ENCODE assay signal across 22 cellular contexts in the genomic region with DNA sequence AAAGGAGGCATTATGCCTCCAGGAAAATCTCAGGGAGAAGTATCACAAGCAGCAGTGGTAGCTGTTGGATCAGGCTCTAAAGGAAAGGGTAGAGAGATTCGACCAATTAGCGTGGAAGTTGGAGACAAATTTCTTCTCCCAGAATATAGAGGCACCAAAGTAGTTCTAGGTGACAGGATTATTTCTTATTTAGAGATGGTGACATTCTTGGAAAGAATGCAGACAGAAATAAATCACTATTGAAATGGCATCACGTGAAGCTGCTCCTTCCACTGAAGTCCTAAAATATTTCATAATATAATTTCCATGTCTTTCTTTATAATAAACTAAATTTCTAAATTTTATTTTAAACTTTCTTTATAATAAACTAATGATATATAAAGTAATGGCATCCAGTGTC.
A peak's percentile ranks its signal among the peaks of the same experiment; 100 is the strongest.
DNase-seq lines count a peak whose midpoint lies in the region; ATAC-seq and TF ChIP-seq lines count a peak whose summit lies in the region.
"Had no signal": no experiment of that assay in that cellular context is flagged by ENCODE, and none has a peak within 500 bp of the region (broad histone marks: within the 10 kb centered on the region; RNA-seq: fewer than 3 reads in every experiment).

No MANE protein-coding gene starts in this region.

- no peaks in the 10 kb centered on the region for H3K9me3 Mint-ChIP-seq in osteocyte (ENCODE audit: unreplicated experiment)
- H3K9me3 Mint-ChIP-seq: activated naive CD4-positive, alpha-beta T cell treated with anti-CD3 and anti-CD28 coated beads, Interleukin-2, amount 10 ng/mL, durations not matched to agents 7 days and 5 days; dendritic cell treated with granulocyte-macrophage colony-stimulating factor and Interleukin-4, amounts not matched to agents 40 ng/mL and 50 ng/mL, for 4 days; immature natural killer cell; memory B cell; T-helper 1 cell treated with Interleukin-12 subunit alpha and Interleukin-12 subunit beta and Interleukin-4 antibody, amounts not matched to agents 30 μg/mL and 1 μg/mL, for 36 hours had no signal

- peak overlapping the region; percentile 27 for H3K27ac Mint-ChIP-seq in osteocyte (ENCODE audit: unreplicated experiment)
- H3K27ac Mint-ChIP-seq: activated naive CD4-positive, alpha-beta T cell treated with anti-CD3 and anti-CD28 coated beads, Interleukin-2, amount 10 ng/mL, durations not matched to agents 7 days and 5 days; immature natural killer cell; memory B cell; T-helper 1 cell treated with Interleukin-12 subunit alpha and Interleukin-12 subunit beta and Interleukin-4 antibody, amounts not matched to agents 30 μg/mL and 1 μg/mL, for 36 hours had no signal

- ATAC-seq in RWPE2 (ENCODE audit: low read depth) (no peak), GM18517 (IDR thresholded peaks at IDR 0.05; ENCODE audit: unreplicated experiment) (no peak), HG03097 (IDR thresholded peaks at IDR 0.05; ENCODE audit: low FRiP score, unreplicated experiment) (no peak)

- H3K36me3 ChIP-seq in RWPE2 (ENCODE audit: low read depth), result peaks cover 13% of the 10 kb centered on the region; the same call in 1 of the 2 replicates

- no peaks in the 10 kb centered on the region for H3K9me3 ChIP-seq in RWPE2 (ENCODE audit: severe bottlenecking)

- H3K27me3 ChIP-seq in RWPE2 (ENCODE audit: insufficient read depth, poor library complexity, severe bottlenecking), result no peaks in the 10 kb centered on the region

- no peaks in the 10 kb centered on the region for H3K27me3 Mint-ChIP-seq in osteocyte (ENCODE audit: unreplicated experiment)
- H3K27me3 Mint-ChIP-seq: activated naive CD4-positive, alpha-beta T cell treated with anti-CD3 and anti-CD28 coated beads, Interleukin-2, amount 10 ng/mL, durations not matched to agents 7 days and 5 days; dendritic cell treated with granulocyte-macrophage colony-stimulating factor and Interleukin-4, amounts not matched to agents 40 ng/mL and 50 ng/mL, for 4 days; memory B cell had no signal

- H3K36me3 Mint-ChIP-seq in osteocyte (ENCODE audit: unreplicated experiment), result peaks cover 17% of the 10 kb centered on the region
- H3K36me3 Mint-ChIP-seq: activated naive CD4-positive, alpha-beta T cell treated with anti-CD3 and anti-CD28 coated beads, Interleukin-2, amount 10 ng/mL, durations not matched to agents 7 days and 5 days had no signal

- H3K4me1 ChIP-seq in RWPE2 (ENCODE audit: insufficient read depth, poor library complexity, severe bottlenecking), result peaks cover 28% of the 10 kb centered on the region

- DNase-seq in RWPE2 (ENCODE audit: low spot score) (no peak), epithelial cell of prostate (ENCODE audit: low read depth, low spot score) (no peak), osteocyte (ENCODE audit: extremely low spot score, unreplicated experiment) (no peak), NCI-H526 (lab: John Stamatoyannopoulos, UW) (no peak), GOT3 (lab: John Stamatoyannopoulos, UW) (no peak)
- DNase-seq: activated CD4-positive, alpha-beta T cell treated with anti-CD3 and anti-CD28 coated beads, Interleukin-2, amount 50 U/mL, for 4 hours; activated naive CD4-positive, alpha-beta T cell treated with anti-CD3 and anti-CD28 coated beads, Interleukin-2, amount 10 ng/mL, durations not matched to agents 7 days and 5 days; AML-193; COR-L47; glutamatergic neuron; immature natural killer cell; NCI-H2081 treated with DMSO at 0.1 percent for 48 hours; NCI-H524 treated with DMSO at 0.1 percent for 48 hours; SIG-M5; stimulated activated naive CD4-positive, alpha-beta T cell had no signal

- H3K4me1 Mint-ChIP-seq in osteocyte (ENCODE audit: unreplicated experiment), result peaks cover 60% of the 10 kb centered on the region
- H3K4me1 Mint-ChIP-seq: activated naive CD4-positive, alpha-beta T cell treated with anti-CD3 and anti-CD28 coated beads, Interleukin-2, amount 10 ng/mL, durations not matched to agents 7 days and 5 days had no signal

- H3K27ac ChIP-seq in RWPE2 (ENCODE audit: poor library complexity, severe bottlenecking), result peak overlapping the region; percentile 30
- peak overlapping the region; percentile 84 for H3K27ac ChIP-seq in epithelial cell of prostate
- H3K27ac ChIP-seq in temporal lobe (ENCODE audit: low read depth, low read length), result peak overlapping the region; percentile 59

- no peak overlapping the region for H3K4me3 ChIP-seq in RWPE2 (ENCODE audit: severe bottlenecking)
- H3K4me3 ChIP-seq: K562 had no signal

- no peak for TF ChIP-seq CTCF in RWPE2 (IDR thresholded peaks at IDR 0.05; ENCODE audit: poor library complexity, severe bottlenecking)
- TF ChIP-seq CTCF in osteocyte (IDR thresholded peaks at IDR 0.05), result no peak

- no peak overlapping the region for H3K4me3 Mint-ChIP-seq in osteocyte (ENCODE audit: unreplicated experiment)
- H3K4me3 Mint-ChIP-seq: activated naive CD4-positive, alpha-beta T cell treated with anti-CD3 and anti-CD28 coated beads, Interleukin-2, amount 10 ng/mL, durations not matched to agents 7 days and 5 days; dendritic cell treated with granulocyte-macrophage colony-stimulating factor and Interleukin-4, amounts not matched to agents 40 ng/mL and 50 ng/mL, for 4 days; immature natural killer cell; memory B cell; T-helper 1 cell treated with Interleukin-12 subunit alpha and Interleukin-12 subunit beta and Interleukin-4 antibody, amounts not matched to agents 30 μg/mL and 1 μg/mL, for 36 hours had no signal

Comparison
In these comparisons a context has a peak if more than half of its experiments do, and no peak if none do; other contexts are left out.
1. H3K27ac ChIP-seq: peak in every context shown above with its lines; median percentile 84 in epithelial cell of prostate; 59 in temporal lobe; 30 in RWPE2.